17 cellular contexts compared by ENCODE assay signal in genomic region chr13:29887651-29888050, GRCh38.
"Had no signal": no experiment of that assay in that cellular context is flagged by ENCODE, and none has a peak within 500 bp of the region (broad histone marks: within the 10 kb centered on the region; RNA-seq: fewer than 3 reads in every experiment).

No MANE protein-coding gene starts in this region.

- H3K27me3 ChIP-seq: ascending aorta, colonic mucosa, neutrophil, ovary, tibial artery had no signal

- H3K27me3 Mint-ChIP-seq: naive thymus-derived CD8-positive, alpha-beta T cell; T-cell had no signal

- DNase-seq: activated CD4-positive, CD25-positive, alpha-beta regulatory T cell treated with anti-CD3 and anti-CD28 coated beads, Interleukin-2, amount 50 U/mL, for 72 hours; activated T-cell treated with anti-CD3 and anti-CD28 coated beads, Interleukin-2, amount 50 U/mL, for 1 hour; colonic mucosa; left ventricle myocardium inferior; naive thymus-derived CD8-positive, alpha-beta T cell; ovary; right cardiac atrium; stimulated activated CD4-positive, alpha-beta T cell treated with anti-CD3 and anti-CD28 coated beads, Interleukin-12 subunit alpha, Interleukin-12 subunit beta, amount 100 ng/mL, for 4 hours; stimulated activated CD4-positive, alpha-beta T cell treated with anti-CD3 and anti-CD28 coated beads, Interleukin-4, amount 100 ng/mL, for 4 hours; T-cell; tibial artery had no signal

- H3K9me3 Mint-ChIP-seq: activated naive CD4-positive, alpha-beta T cell treated with anti-CD3 and anti-CD28 coated beads, Interleukin-2, amount 50 U/mL, for 72 hours; mesothelial cell of epicardium; naive thymus-derived CD8-positive, alpha-beta T cell; T-cell; T-helper 2 cell treated with Interferon-gamma antibody and Interleukin-4, amounts not matched to agents 5 μg/mL and 100 μg/mL, for 36 hours had no signal

- H3K4me1 ChIP-seq: ascending aorta, colonic mucosa had no signal

- H3K4me3 Mint-ChIP-seq: mesothelial cell of epicardium; naive thymus-derived CD8-positive, alpha-beta T cell; T-cell; T-helper 2 cell treated with Interferon-gamma antibody and Interleukin-4, amounts not matched to agents 5 μg/mL and 100 μg/mL, for 36 hours had no signal

- H3K27ac Mint-ChIP-seq: activated naive CD4-positive, alpha-beta T cell treated with anti-CD3 and anti-CD28 coated beads, Interleukin-2, amount 50 U/mL, for 72 hours; mesothelial cell of epicardium; T-cell; T-helper 2 cell treated with Interferon-gamma antibody and Interleukin-4, amounts not matched to agents 5 μg/mL and 100 μg/mL, for 36 hours had no signal

- H3K4me3 ChIP-seq: ascending aorta, colonic mucosa, left ventricle myocardium inferior, ovary, tibial artery had no signal

- H3K36me3 ChIP-seq: ascending aorta, colonic mucosa, left ventricle myocardium inferior, neutrophil, ovary, tibial artery had no signal

- ATAC-seq: naive thymus-derived CD8-positive, alpha-beta T cell; right cardiac atrium; T-cell had no signal

- H3K9me3 ChIP-seq: ascending aorta, colonic mucosa, left ventricle myocardium inferior, neutrophil, ovary, tibial artery had no signal

- H3K36me3 Mint-ChIP-seq: activated naive CD4-positive, alpha-beta T cell treated with anti-CD3 and anti-CD28 coated beads, Interleukin-2, amount 50 U/mL, for 72 hours; mesothelial cell of epicardium; naive thymus-derived CD8-positive, alpha-beta T cell; T-cell had no signal

- H3K27ac ChIP-seq: ascending aorta, colonic mucosa, left ventricle myocardium inferior, neutrophil, ovary, tibial artery, VCaP had no signal
